Comparison of ENCODE assay signal across 2 cellular contexts in genomic region chr10:77886795-77887355, GRCh38.
TF ChIP-seq lines count a peak whose summit lies in the region.

No MANE protein-coding gene starts in this region.

TF ChIP-seq in SK-N-SH, 30 proteins besides CTCF, POLR2A, EP300 and RAD21 (continued from another document):
- TF ChIP-seq, protein P1, sequence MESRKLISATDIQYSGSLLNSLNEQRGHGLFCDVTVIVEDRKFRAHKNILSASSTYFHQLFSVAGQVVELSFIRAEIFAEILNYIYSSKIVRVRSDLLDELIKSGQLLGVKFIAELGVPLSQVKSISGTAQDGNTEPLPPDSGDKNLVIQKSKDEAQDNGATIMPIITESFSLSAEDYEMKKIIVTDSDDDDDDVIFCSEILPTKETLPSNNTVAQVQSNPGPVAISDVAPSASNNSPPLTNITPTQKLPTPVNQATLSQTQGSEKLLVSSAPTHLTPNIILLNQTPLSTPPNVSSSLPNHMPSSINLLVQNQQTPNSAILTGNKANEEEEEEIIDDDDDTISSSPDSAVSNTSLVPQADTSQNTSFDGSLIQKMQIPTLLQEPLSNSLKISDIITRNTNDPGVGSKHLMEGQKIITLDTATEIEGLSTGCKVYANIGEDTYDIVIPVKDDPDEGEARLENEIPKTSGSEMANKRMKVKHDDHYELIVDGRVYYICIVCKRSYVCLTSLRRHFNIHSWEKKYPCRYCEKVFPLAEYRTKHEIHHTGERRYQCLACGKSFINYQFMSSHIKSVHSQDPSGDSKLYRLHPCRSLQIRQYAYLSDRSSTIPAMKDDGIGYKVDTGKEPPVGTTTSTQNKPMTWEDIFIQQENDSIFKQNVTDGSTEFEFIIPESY (IDR thresholded peaks at IDR 0.05; ENCODE audit: borderline replicate concordance, low read depth), result no peak
- TF ChIP-seq ELF1 (IDR thresholded peaks at IDR 0.05), result no peak
- TF ChIP-seq RFX5 (IDR thresholded peaks at IDR 0.05; ENCODE audit: low read length), result no peak
- no peak for TF ChIP-seq FOSL2 (IDR thresholded peaks at IDR 0.05; ENCODE audit: borderline replicate concordance, low read depth)
- no peak for TF ChIP-seq TEAD4 (IDR thresholded peaks at IDR 0.05; ENCODE audit: borderline replicate concordance, insufficient read depth)
- TF ChIP-seq FOXJ3 (CRISPR knock-in tag; IDR thresholded peaks at IDR 0.05), result no peak
- no peak for TF ChIP-seq MEF2A (IDR thresholded peaks at IDR 0.05; ENCODE audit: borderline replicate concordance, low read depth)
- no peak for TF ChIP-seq RCOR1 (IDR thresholded peaks at IDR 0.05; ENCODE audit: low read length)
- TF ChIP-seq TCF12 (IDR thresholded peaks at IDR 0.05), result no peak
- TF ChIP-seq GABPA (IDR thresholded peaks at IDR 0.05; ENCODE audit: low read depth), result no peak
- no peak for TF ChIP-seq RXRA (IDR thresholded peaks at IDR 0.05; ENCODE audit: borderline replicate concordance, low read depth)
- TF ChIP-seq GATA2 (CRISPR knock-in tag; IDR thresholded peaks at IDR 0.05), result no peak
- TF ChIP-seq, protein P2, sequence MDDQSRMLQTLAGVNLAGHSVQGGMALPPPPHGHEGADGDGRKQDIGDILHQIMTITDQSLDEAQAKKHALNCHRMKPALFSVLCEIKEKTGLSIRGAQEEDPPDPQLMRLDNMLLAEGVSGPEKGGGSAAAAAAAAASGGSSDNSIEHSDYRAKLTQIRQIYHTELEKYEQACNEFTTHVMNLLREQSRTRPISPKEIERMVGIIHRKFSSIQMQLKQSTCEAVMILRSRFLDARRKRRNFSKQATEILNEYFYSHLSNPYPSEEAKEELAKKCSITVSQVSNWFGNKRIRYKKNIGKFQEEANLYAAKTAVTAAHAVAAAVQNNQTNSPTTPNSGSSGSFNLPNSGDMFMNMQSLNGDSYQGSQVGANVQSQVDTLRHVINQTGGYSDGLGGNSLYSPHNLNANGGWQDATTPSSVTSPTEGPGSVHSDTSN (IDR thresholded peaks at IDR 0.05), result no peak

TF ChIP-seq in SK-N-SH treated with all-trans-retinoic acid at 6 μM for 48 hours, 23 proteins besides CTCF, POLR2A, EP300 and RAD21 (continued from another document):
- TF ChIP-seq PATZ1 (CRISPR knock-in tag; IDR thresholded peaks at IDR 0.05; ENCODE audit: borderline replicate concordance), result no peak
- TF ChIP-seq ZNF565 (CRISPR knock-in tag; conservative IDR thresholded peaks at IDR 0.05; ENCODE audit: low read depth), result no peak
- no peak for TF ChIP-seq ZFP30 (CRISPR knock-in tag; IDR thresholded peaks at IDR 0.05)
- TF ChIP-seq CSDC2 (CRISPR knock-in tag; IDR thresholded peaks at IDR 0.05), result no peak
- TF ChIP-seq POU6F1 (CRISPR knock-in tag; IDR thresholded peaks at IDR 0.05; ENCODE audit: borderline replicate concordance, low read depth), result no peak
- TF ChIP-seq, protein P3, sequence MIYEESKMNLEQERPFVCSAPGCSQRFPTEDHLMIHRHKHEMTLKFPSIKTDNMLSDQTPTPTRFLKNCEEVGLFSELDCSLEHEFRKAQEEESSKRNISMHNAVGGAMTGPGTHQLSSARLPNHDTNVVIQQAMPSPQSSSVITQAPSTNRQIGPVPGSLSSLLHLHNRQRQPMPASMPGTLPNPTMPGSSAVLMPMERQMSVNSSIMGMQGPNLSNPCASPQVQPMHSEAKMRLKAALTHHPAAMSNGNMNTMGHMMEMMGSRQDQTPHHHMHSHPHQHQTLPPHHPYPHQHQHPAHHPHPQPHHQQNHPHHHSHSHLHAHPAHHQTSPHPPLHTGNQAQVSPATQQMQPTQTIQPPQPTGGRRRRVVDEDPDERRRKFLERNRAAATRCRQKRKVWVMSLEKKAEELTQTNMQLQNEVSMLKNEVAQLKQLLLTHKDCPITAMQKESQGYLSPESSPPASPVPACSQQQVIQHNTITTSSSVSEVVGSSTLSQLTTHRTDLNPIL (CRISPR knock-in tag; IDR thresholded peaks at IDR 0.05; ENCODE audit: low read depth), result no peak
- TF ChIP-seq PPARA (CRISPR knock-in tag; IDR thresholded peaks at IDR 0.05; ENCODE audit: borderline replicate concordance), result no peak
- TF ChIP-seq ESRRG (CRISPR knock-in tag; IDR thresholded peaks at IDR 0.05), result no peak
- no peak for TF ChIP-seq ZFP3 (CRISPR knock-in tag; IDR thresholded peaks at IDR 0.05)
- no peak for TF ChIP-seq RARB (CRISPR knock-in tag; IDR thresholded peaks at IDR 0.05)
- TF ChIP-seq SNAI2 (CRISPR knock-in tag; IDR thresholded peaks at IDR 0.05), result no peak
TF ChIP-seq in SK-N-SH treated with all-trans-retinoic acid at 6 μM for 48 hours: peak in this region for 0.
